20 cellular contexts compared by ENCODE assay signal in genomic region chr12:98869886-98870285, GRCh38.
"Had no signal": no experiment of that assay in that cellular context is flagged by ENCODE, and none has a peak within 500 bp of the region (broad histone marks: within the 10 kb centered on the region; RNA-seq: fewer than 3 reads in every experiment).

No MANE protein-coding gene starts in this region.

- H3K27ac ChIP-seq: ascending aorta, breast epithelium, coronary artery, hepatocyte, neutrophil, ovary, prostate gland, thyroid gland had no signal

- H3K27me3 ChIP-seq: ascending aorta, breast epithelium, hepatocyte, ovary, thyroid gland had no signal

- DNase-seq: activated CD4-positive, alpha-beta T cell treated with anti-CD3 and anti-CD28 coated beads for 36 hours; activated CD4-positive, alpha-beta T cell treated with anti-CD3 and anti-CD28 coated beads, Interleukin-2, amount 50 U/mL, for 4 hours; activated CD8-positive, alpha-beta memory T cell treated with anti-CD3 and anti-CD28 coated beads for 24 hours; activated CD8-positive, alpha-beta memory T cell treated with anti-CD3 and anti-CD28 coated beads, Interleukin-2, amount 50 U/mL, for 4 hours; activated T-cell treated with anti-CD3 and anti-CD28 coated beads, Interleukin-2, amount 50 U/mL, for 24 hours; foreskin fibroblast; left ventricle myocardium superior; mammary epithelial cell; natural killer cell; ovary; stimulated activated CD4-positive, alpha-beta T cell treated with anti-CD3 and anti-CD28 coated beads, Interleukin-2, amount 100 ng/mL, for 48 hours; stimulated activated naive CD4-positive, alpha-beta T cell; T-helper 9 cell; thyroid gland had no signal
